Comparison of ENCODE assay signal across 18 cellular contexts in the genomic region with DNA sequence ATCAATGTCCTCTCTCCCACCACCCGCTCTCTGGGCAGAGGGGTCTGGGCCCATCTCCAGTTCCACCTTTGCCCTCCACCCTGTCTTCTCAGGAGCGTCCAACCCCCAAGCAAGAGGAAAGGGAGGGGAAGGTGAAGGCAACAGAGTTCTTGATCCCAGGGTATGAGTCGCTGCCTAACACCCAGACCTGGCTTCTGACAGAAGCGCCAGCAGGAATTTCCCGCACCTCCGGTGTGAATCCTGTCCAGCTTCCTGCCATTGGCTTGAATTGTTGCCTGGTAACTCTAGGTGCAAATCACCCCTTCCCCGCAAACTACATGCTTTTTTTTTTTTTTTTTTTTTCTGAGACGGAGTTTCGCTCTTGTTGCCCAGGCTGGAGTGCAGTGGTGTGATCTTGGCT.
A peak's percentile ranks its signal among the peaks of the same experiment; 100 is the strongest.
DNase-seq lines count a peak whose midpoint lies in the region; ATAC-seq, FAIRE-seq and TF ChIP-seq lines count a peak whose summit lies in the region.
"Had no signal": no experiment of that assay in that cellular context is flagged by ENCODE, and none has a peak within 500 bp of the region (broad histone marks: within the 10 kb centered on the region; RNA-seq: fewer than 3 reads in every experiment).

No MANE protein-coding gene starts in this region.

- H3K36me3 ChIP-seq in kidney (ENCODE audit: control insufficient read depth in 1 of 2, insufficient read depth in 2 of 2, low read length in 2 of 2) (no peaks in the 10 kb centered on the region), tibial nerve (no peaks in the 10 kb centered on the region)
- H3K36me3 ChIP-seq: ascending aorta, BLaER1, SJCRH30, thoracic aorta had no signal

- H3K36me3 Mint-ChIP-seq in endothelial cell (ENCODE audit: low read depth, unreplicated experiment) = no peaks in the 10 kb centered on the region
- H3K36me3 Mint-ChIP-seq in activated T-cell treated with anti-CD3 and anti-CD28 coated beads, Interleukin-2, amount 50 U/mL, for 4 hours (ENCODE audit: insufficient read depth) = no peaks in the 10 kb centered on the region

- no peak for ATAC-seq in activated T-cell treated with anti-CD3 and anti-CD28 coated beads, Interleukin-2, amount 50 U/mL, for 4 hours

- no peak for FAIRE-seq in kidney (lab: Jason Lieb, UNC)
- no peak for FAIRE-seq in GM19239 (lab: Jason Lieb, UNC)
- FAIRE-seq: colon had no signal

- no peak for TF ChIP-seq CTCF in endothelial cell (IDR thresholded peaks at IDR 0.05; ENCODE audit: unreplicated experiment)
- TF ChIP-seq CTCF in kidney (IDR thresholded peaks at IDR 0.05; ENCODE audit: borderline replicate concordance, extremely low read depth, insufficient read depth) = no peak
- no peak for TF ChIP-seq CTCF in tibial nerve (IDR thresholded peaks at IDR 0.05)

- H3K27me3 ChIP-seq in tibial nerve = no peaks in the 10 kb centered on the region
- H3K27me3 ChIP-seq: ascending aorta, BLaER1 had no signal

- H3K4me1 Mint-ChIP-seq in endothelial cell (ENCODE audit: unreplicated experiment) = peaks cover 22% of the 10 kb centered on the region
- peaks cover 23% of the 10 kb centered on the region for H3K4me1 Mint-ChIP-seq in activated T-cell treated with anti-CD3 and anti-CD28 coated beads, Interleukin-2, amount 50 U/mL, for 4 hours (ENCODE audit: low read depth)

- intact Hi-C loops in kidney (cut with DNase I) = no loop called here

- WGBS in tibial nerve, 2 donors = 86 to 88% methylated on average over 9 of the region's 9 CpGs

- TF ChIP-seq EP300 in tibial nerve (IDR thresholded peaks at IDR 0.05) = no peak

- H3K4me3 ChIP-seq in kidney (ENCODE audit: low read length in 2 of 2) (no peak overlapping the region), tibial nerve (peak overlapping the region in 1 of 4 donors; percentile 18)
- H3K4me3 ChIP-seq: ascending aorta, BLaER1, SJCRH30 had no signal

- peak overlapping the region; percentile 99 for H3K27ac Mint-ChIP-seq in endothelial cell (ENCODE audit: unreplicated experiment)

- H3K4me3 Mint-ChIP-seq in endothelial cell (ENCODE audit: unreplicated experiment) = no peak overlapping the region
- no peak overlapping the region for H3K4me3 Mint-ChIP-seq in activated T-cell treated with anti-CD3 and anti-CD28 coated beads, Interleukin-2, amount 50 U/mL, for 4 hours

- TF ChIP-seq POLR2A in tibial nerve (IDR thresholded peaks at IDR 0.05) = no peak

- H3K9me3 ChIP-seq in kidney (ENCODE audit: control insufficient read depth in 1 of 2, low read length in 2 of 2) (no peaks in the 10 kb centered on the region), tibial nerve (no peaks in the 10 kb centered on the region)
- H3K9me3 ChIP-seq: ascending aorta, BLaER1, SJCRH30, thoracic aorta had no signal

- H3K9ac ChIP-seq in kidney (ENCODE audit: low read length in 2 of 2) = no peak overlapping the region
- H3K9ac ChIP-seq: BLaER1 had no signal

- H3K27me3 Mint-ChIP-seq in endothelial cell (ENCODE audit: unreplicated experiment) = peaks cover 17% of the 10 kb centered on the region
- H3K27me3 Mint-ChIP-seq in activated T-cell treated with anti-CD3 and anti-CD28 coated beads, Interleukin-2, amount 50 U/mL, for 4 hours (ENCODE audit: low read depth) = peaks cover 24% of the 10 kb centered on the region

- H3K27ac ChIP-seq in kidney (ENCODE audit: low read depth in 2 of 2, low read length in 2 of 2) (peak overlapping the region in 1 of 2 donors; percentile 2), tibial nerve (peak overlapping the region in 3 of 4 donors; percentile 50 to 78 (median 51))
- H3K27ac ChIP-seq: 22Rv1, BLaER1, SJCRH30, thoracic aorta had no signal

- no peaks in the 10 kb centered on the region for H3K9me3 Mint-ChIP-seq in endothelial cell (ENCODE audit: unreplicated experiment)
- no peaks in the 10 kb centered on the region for H3K9me3 Mint-ChIP-seq in activated T-cell treated with anti-CD3 and anti-CD28 coated beads, Interleukin-2, amount 50 U/mL, for 4 hours

- DNase-seq in DMS53 (lab: John Stamatoyannopoulos, UW) (peak; percentile 23), DMS53 treated with DMSO at 0.1 percent for 48 hours (lab: John Stamatoyannopoulos, UW; ENCODE audit: unreplicated experiment) (no peak), endothelial cell (ENCODE audit: low spot score) (peak; percentile 53), kidney (peak; percentile 49), tibial nerve (ENCODE audit: low spot score in 2 of 2) (no peak), GM19239 (ENCODE audit: insufficient read length, low spot score) (no peak), 8988T (no peak)
- DNase-seq in activated T-cell treated with anti-CD3 and anti-CD28 coated beads, Interleukin-2, amount 50 U/mL, for 4 hours = no peak
- DNase-seq: DMS 273 treated with DMSO at 0.1 percent for 48 hours; erythroblast; NCI-H187 treated with DMSO at 0.1 percent for 48 hours; SJCRH30; stimulated activated CD4-positive, alpha-beta T cell treated with anti-CD3 and anti-CD28 coated beads, Interleukin-4, amount 100 ng/mL, for 24 hours had no signal

- H3K4me1 ChIP-seq in kidney (ENCODE audit: control insufficient read depth in 1 of 2, insufficient read depth in 1 of 2, low read depth in 1 of 2, low read length in 2 of 2) = peaks cover 0 to 12% of the 10 kb centered on the region in 2 donors
- peaks cover 0 to 25% (median 9%) of the 10 kb centered on the region in 4 donors for H3K4me1 ChIP-seq in tibial nerve
- H3K4me1 ChIP-seq: SJCRH30 had no signal

Comparison
In these comparisons a context has a peak if more than half of its experiments do, and no peak if none do; other contexts are left out.
1. DNase-seq: peak in DMS53 (single experiment), endothelial cell (single experiment) and kidney (single experiment); none in DMS53 treated with DMSO at 0.1 percent for 48 hours (single experiment), tibial nerve (0 of 2), GM19239 (single experiment), 8988T (single experiment) and activated T-cell treated with anti-CD3 and anti-CD28 coated beads, Interleukin-2, amount 50 U/mL, for 4 hours (single experiment).